In genomic region chr5:160260881-160261815, GRCh38 we compare ENCODE assay signal across 10 cellular contexts. TPM values are rescaled to one million over a fixed set of nuclear protein-coding genes. Genes with fewer than 3 reads are reported as not detected.
DNase-seq lines count a peak whose midpoint lies in the region; ATAC-seq lines count a peak whose summit lies in the region.
"Had no signal": no experiment of that assay in that cellular context is flagged by ENCODE, and none has a peak within 500 bp of the region (broad histone marks: within the 10 kb centered on the region; RNA-seq: fewer than 3 reads in every experiment).

No MANE protein-coding gene starts in this region.

- POLR2A ChIA-PET in activated CD4-positive, alpha-beta T cell treated with anti-CD3 and anti-CD28 coated beads for 36 hours (lab: Charles Lee): no interaction called here

- H3K4me1 ChIP-seq in NT2/D1 (ENCODE audit: insufficient read depth, insufficient read length) (peaks cover 26% of the 10 kb centered on the region), thymus (ENCODE audit: control insufficient read depth, insufficient read depth, low read length) (peaks cover 42% of the 10 kb centered on the region)

- H3K4me1 Mint-ChIP-seq in activated CD4-positive, alpha-beta T cell treated with anti-CD3 and anti-CD28 coated beads for 36 hours: no peaks in the 10 kb centered on the region
- no peaks in the 10 kb centered on the region for H3K4me1 Mint-ChIP-seq in T-helper 2 cell treated with Interferon-gamma antibody and Interleukin-4, amounts not matched to agents 5 μg/mL and 100 μg/mL, for 36 hours (ENCODE audit: low read depth)

- no peak overlapping the region for H3K4me3 Mint-ChIP-seq in activated CD4-positive, alpha-beta T cell treated with anti-CD3 and anti-CD28 coated beads for 36 hours
- H3K4me3 Mint-ChIP-seq in T-helper 2 cell treated with Interferon-gamma antibody and Interleukin-4, amounts not matched to agents 5 μg/mL and 100 μg/mL, for 36 hours: no peak overlapping the region

- DNase-seq in activated CD4-positive, alpha-beta T cell treated with anti-CD3 and anti-CD28 coated beads for 36 hours: no peak
- no peak for DNase-seq in activated CD4-positive, alpha-beta T cell treated with anti-CD3 and anti-CD28 coated beads, Interleukin-2, amount 50 U/mL, for 48 hours
- DNase-seq in NT2/D1 (ENCODE audit: low read depth, low spot score) (no peak), hepatic stellate cell (ENCODE audit: low spot score) (peak; percentile 46), NCI-H524 treated with DMSO at 0.1 percent for 48 hours (lab: John Stamatoyannopoulos, UW) (no peak), AML-193 (lab: John Stamatoyannopoulos, UW) (no peak)
- DNase-seq in T-helper 2 cell treated with Interferon-gamma antibody and Interleukin-4, amounts not matched to agents 5 μg/mL and 100 μg/mL, for 36 hours (ENCODE audit: low spot score): no peak

- 31% methylated on average over 22 of the region's 22 CpGs for WGBS in thymus

- H3K27ac ChIP-seq in thymus (ENCODE audit: low read depth): peak overlapping the region; percentile 82

- peak overlapping the region; percentile 2 for H3K9ac ChIP-seq in NT2/D1 (ENCODE audit: insufficient read length, low read depth)

- peaks cover 3% of the 10 kb centered on the region for H3K27me3 Mint-ChIP-seq in activated CD4-positive, alpha-beta T cell treated with anti-CD3 and anti-CD28 coated beads for 36 hours
- H3K27me3 Mint-ChIP-seq in T-helper 2 cell treated with Interferon-gamma antibody and Interleukin-4, amounts not matched to agents 5 μg/mL and 100 μg/mL, for 36 hours (ENCODE audit: low read depth): peaks cover 4% of the 10 kb centered on the region

- CTCF ChIA-PET in activated CD4-positive, alpha-beta T cell treated with anti-CD3 and anti-CD28 coated beads for 36 hours (lab: Charles Lee): interaction anchor here (0.7 to 0.8 kb wide), 3 partner anchors 29 to 91 kb away, joined by 3 to 4 read pairs (median 3); no protein-coding TSS in a partner anchor

- H3K4me3 ChIP-seq in NT2/D1 (ENCODE audit: insufficient read length, low read depth) (no peak overlapping the region), thymus (ENCODE audit: low read length) (peak overlapping the region; percentile 1)

- no peaks in the 10 kb centered on the region for H3K36me3 Mint-ChIP-seq in activated CD4-positive, alpha-beta T cell treated with anti-CD3 and anti-CD28 coated beads for 36 hours (ENCODE audit: low read depth)
- H3K36me3 Mint-ChIP-seq in T-helper 2 cell treated with Interferon-gamma antibody and Interleukin-4, amounts not matched to agents 5 μg/mL and 100 μg/mL, for 36 hours (ENCODE audit: low read depth): no peaks in the 10 kb centered on the region

- no peaks in the 10 kb centered on the region for H3K9me3 Mint-ChIP-seq in activated CD4-positive, alpha-beta T cell treated with anti-CD3 and anti-CD28 coated beads for 36 hours (ENCODE audit: low read depth)
- no peaks in the 10 kb centered on the region for H3K9me3 Mint-ChIP-seq in T-helper 2 cell treated with Interferon-gamma antibody and Interleukin-4, amounts not matched to agents 5 μg/mL and 100 μg/mL, for 36 hours

- no peaks in the 10 kb centered on the region for H3K9me3 ChIP-seq in NT2/D1 (ENCODE audit: insufficient read depth, low read length)
- H3K9me3 ChIP-seq in thymus (ENCODE audit: control insufficient read depth): no peaks in the 10 kb centered on the region

- H3K27me3 ChIP-seq in NT2/D1 (ENCODE audit: insufficient read depth, insufficient read length): no peaks in the 10 kb centered on the region
- H3K27me3 ChIP-seq in thymus (ENCODE audit: control insufficient read depth, insufficient read depth): no peaks in the 10 kb centered on the region

- H3K27ac Mint-ChIP-seq in activated CD4-positive, alpha-beta T cell treated with anti-CD3 and anti-CD28 coated beads for 36 hours: no peak overlapping the region
- no peak overlapping the region for H3K27ac Mint-ChIP-seq in T-helper 2 cell treated with Interferon-gamma antibody and Interleukin-4, amounts not matched to agents 5 μg/mL and 100 μg/mL, for 36 hours

- H3K36me3 ChIP-seq in NT2/D1 (ENCODE audit: insufficient read depth, insufficient read length, low read length) (peaks cover 16% of the 10 kb centered on the region), thymus (ENCODE audit: control insufficient read depth, insufficient read depth) (no peaks in the 10 kb centered on the region)

- peak; percentile 26 for ATAC-seq in activated CD4-positive, alpha-beta T cell treated with anti-CD3 and anti-CD28 coated beads for 36 hours

- intact Hi-C loops in activated CD4-positive, alpha-beta T cell treated with anti-CD3 and anti-CD28 coated beads for 36 hours (cut with DNase I, micrococcal nuclease): no loop called here

RNA-seq across cellular contexts. Expression of gene FABP6, which starts 31.8 kb away (rescaled TPM):
- not detected for total RNA-seq in activated CD4-positive, alpha-beta T cell treated with anti-CD3 and anti-CD28 coated beads for 36 hours
- 64.3 TPM for polyA plus RNA-seq in thymus
- total RNA-seq: lung microvascular endothelial cell; T-helper 1 cell treated with Interleukin-12 subunit alpha and Interleukin-12 subunit beta and Interleukin-4 antibody, amounts not matched to agents 30 ng/mL and 1 ng/mL, for 36 hours had no signal

RNA-seq across cellular contexts. Expression of gene CCNJL, which starts 51.2 kb away (rescaled TPM):
- total RNA-seq in activated CD4-positive, alpha-beta T cell treated with anti-CD3 and anti-CD28 coated beads for 36 hours: not detected
- 2.7 TPM for polyA plus RNA-seq in thymus
- total RNA-seq: T-helper 1 cell treated with Interleukin-12 subunit alpha and Interleukin-12 subunit beta and Interleukin-4 antibody, amounts not matched to agents 30 ng/mL and 1 ng/mL, for 36 hours had no signal
